ENCODE assay signal across 1 cellular context in the genomic region with DNA sequence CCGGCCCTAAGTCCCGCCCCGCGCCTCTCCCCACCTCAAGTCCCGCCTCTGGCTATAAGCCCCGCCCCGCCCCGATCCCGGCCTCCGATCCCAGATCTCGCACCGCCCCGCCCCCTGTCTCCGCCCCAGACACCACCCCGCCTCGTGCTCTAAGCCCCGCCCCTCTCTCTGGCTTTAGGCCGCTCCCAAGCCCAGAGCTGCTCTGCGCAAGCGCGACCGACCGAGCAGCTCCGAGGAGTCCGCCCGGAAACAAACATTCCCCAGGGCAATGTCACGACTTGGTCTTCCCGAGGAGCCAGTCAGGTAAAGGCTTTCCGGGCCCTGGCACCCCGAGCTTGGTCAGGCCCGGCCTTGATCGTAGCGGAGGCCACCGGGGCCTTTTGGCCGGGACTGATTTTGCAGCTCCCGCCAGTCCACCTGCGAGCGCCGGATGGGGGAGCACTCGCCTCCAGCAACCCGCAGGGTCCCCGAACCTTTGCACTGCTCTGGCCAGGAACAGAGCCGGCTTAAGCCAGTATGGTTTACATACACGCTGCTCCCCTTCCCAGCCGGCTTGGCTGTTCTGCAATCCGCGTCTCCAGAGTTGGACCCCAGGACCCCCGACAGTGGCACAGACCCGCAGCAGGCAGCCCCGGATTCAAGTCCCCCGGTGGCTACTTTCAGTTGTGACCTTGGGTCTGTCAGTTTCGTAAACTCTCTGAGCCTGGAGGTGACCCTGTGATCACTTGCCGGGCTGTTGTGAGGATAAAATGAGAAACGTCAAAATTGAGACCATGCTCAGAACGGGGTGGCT.
TF ChIP-seq lines count a peak whose summit lies in the region.

TSS of gene NUDT7 (plus strand) at position 200 of the 793 bp plus-strand sequence. CDS start at position 269, 69 bp downstream.

TF ChIP-seq in HepG2, 621 proteins besides CTCF, POLR2A, EP300 and RAD21 (continued from another document and continues in another):
- TF ChIP-seq ZNF776 (CRISPR knock-in tag; IDR thresholded peaks at IDR 0.05) (peak; percentile 58; the same call in 1 of the 2 replicates), HMG20A (CRISPR knock-in tag; IDR thresholded peaks at IDR 0.05; ENCODE audit: borderline replicate concordance) (peak; percentile 14; the same call in 1 of the 2 replicates), NAIF1 (CRISPR knock-in tag; IDR thresholded peaks at IDR 0.05; ENCODE audit: borderline replicate concordance) (0 out of 2 replicates have a peak, but pooled peaks have one; percentile 22), ESRRA (CRISPR knock-in tag; IDR thresholded peaks at IDR 0.05; ENCODE audit: low read depth) (peak; percentile 70), ZNF274 (CRISPR knock-in tag; IDR thresholded peaks at IDR 0.05) (peak; percentile 72), ZNF138 (CRISPR knock-in tag; IDR thresholded peaks at IDR 0.05; ENCODE audit: low read depth) (peak; percentile 91; the same call in 1 of the 2 replicates), GPN1 (CRISPR knock-in tag; IDR thresholded peaks at IDR 0.05; ENCODE audit: borderline replicate concordance) (no peak), RFXAP (CRISPR knock-in tag; IDR thresholded peaks at IDR 0.05; ENCODE audit: borderline replicate concordance) (no peak; the same call in 1 of the 2 replicates), ZNF18 (CRISPR knock-in tag; IDR thresholded peaks at IDR 0.05; ENCODE audit: insufficient replicate concordance) (no peak), ZNF770 (CRISPR knock-in tag; IDR thresholded peaks at IDR 0.05) (peak; percentile 65), CCDC6 (CRISPR knock-in tag; IDR thresholded peaks at IDR 0.05) (peak; percentile 39; the same call in 1 of the 2 replicates), CSRNP2 (CRISPR knock-in tag; conservative IDR thresholded peaks at IDR 0.05; ENCODE audit: low read depth) (no peak), ZNF337 (CRISPR knock-in tag; IDR thresholded peaks at IDR 0.05; ENCODE audit: borderline replicate concordance, low read depth) (0 out of 2 replicates have a peak, but pooled peaks have one; percentile 68), ZNF572 (CRISPR knock-in tag; IDR thresholded peaks at IDR 0.05) (no peak), U2AF1 (optimal IDR thresholded peaks at IDR 0.05; ENCODE audit: low read depth, low read length) (peak; percentile 87), ERF (CRISPR knock-in tag; IDR thresholded peaks at IDR 0.05) (peak; percentile 84), RBM22 (optimal IDR thresholded peaks at IDR 0.05; ENCODE audit: low read length) (no peak), ZNF264 (CRISPR knock-in tag; IDR thresholded peaks at IDR 0.05) (peak; percentile 73; the same call in 1 of the 2 replicates), ZBTB8A (CRISPR knock-in tag; IDR thresholded peaks at IDR 0.05; ENCODE audit: borderline replicate concordance, low read depth) (no peak), ZNF781 (CRISPR knock-in tag; IDR thresholded peaks at IDR 0.05; ENCODE audit: borderline replicate concordance, not compliant biosample characterization) (peak; percentile 90), ZNF567 (CRISPR knock-in tag; IDR thresholded peaks at IDR 0.05; ENCODE audit: borderline replicate concordance) (peak; percentile 88; the same call in 1 of the 2 replicates), ZNF788 (CRISPR knock-in tag; IDR thresholded peaks at IDR 0.05; ENCODE audit: borderline replicate concordance) (peak; percentile 85), ZFP41 (CRISPR knock-in tag; IDR thresholded peaks at IDR 0.05; ENCODE audit: borderline replicate concordance) (0 out of 2 replicates have a peak, but pooled peaks have one; percentile 20), RARA (CRISPR knock-in tag; IDR thresholded peaks at IDR 0.05) (no peak), NRL (CRISPR knock-in tag; IDR thresholded peaks at IDR 0.05; ENCODE audit: borderline replicate concordance) (peak; percentile 46; the same call in 1 of the 2 replicates)
- TF ChIP-seq, protein P1, sequence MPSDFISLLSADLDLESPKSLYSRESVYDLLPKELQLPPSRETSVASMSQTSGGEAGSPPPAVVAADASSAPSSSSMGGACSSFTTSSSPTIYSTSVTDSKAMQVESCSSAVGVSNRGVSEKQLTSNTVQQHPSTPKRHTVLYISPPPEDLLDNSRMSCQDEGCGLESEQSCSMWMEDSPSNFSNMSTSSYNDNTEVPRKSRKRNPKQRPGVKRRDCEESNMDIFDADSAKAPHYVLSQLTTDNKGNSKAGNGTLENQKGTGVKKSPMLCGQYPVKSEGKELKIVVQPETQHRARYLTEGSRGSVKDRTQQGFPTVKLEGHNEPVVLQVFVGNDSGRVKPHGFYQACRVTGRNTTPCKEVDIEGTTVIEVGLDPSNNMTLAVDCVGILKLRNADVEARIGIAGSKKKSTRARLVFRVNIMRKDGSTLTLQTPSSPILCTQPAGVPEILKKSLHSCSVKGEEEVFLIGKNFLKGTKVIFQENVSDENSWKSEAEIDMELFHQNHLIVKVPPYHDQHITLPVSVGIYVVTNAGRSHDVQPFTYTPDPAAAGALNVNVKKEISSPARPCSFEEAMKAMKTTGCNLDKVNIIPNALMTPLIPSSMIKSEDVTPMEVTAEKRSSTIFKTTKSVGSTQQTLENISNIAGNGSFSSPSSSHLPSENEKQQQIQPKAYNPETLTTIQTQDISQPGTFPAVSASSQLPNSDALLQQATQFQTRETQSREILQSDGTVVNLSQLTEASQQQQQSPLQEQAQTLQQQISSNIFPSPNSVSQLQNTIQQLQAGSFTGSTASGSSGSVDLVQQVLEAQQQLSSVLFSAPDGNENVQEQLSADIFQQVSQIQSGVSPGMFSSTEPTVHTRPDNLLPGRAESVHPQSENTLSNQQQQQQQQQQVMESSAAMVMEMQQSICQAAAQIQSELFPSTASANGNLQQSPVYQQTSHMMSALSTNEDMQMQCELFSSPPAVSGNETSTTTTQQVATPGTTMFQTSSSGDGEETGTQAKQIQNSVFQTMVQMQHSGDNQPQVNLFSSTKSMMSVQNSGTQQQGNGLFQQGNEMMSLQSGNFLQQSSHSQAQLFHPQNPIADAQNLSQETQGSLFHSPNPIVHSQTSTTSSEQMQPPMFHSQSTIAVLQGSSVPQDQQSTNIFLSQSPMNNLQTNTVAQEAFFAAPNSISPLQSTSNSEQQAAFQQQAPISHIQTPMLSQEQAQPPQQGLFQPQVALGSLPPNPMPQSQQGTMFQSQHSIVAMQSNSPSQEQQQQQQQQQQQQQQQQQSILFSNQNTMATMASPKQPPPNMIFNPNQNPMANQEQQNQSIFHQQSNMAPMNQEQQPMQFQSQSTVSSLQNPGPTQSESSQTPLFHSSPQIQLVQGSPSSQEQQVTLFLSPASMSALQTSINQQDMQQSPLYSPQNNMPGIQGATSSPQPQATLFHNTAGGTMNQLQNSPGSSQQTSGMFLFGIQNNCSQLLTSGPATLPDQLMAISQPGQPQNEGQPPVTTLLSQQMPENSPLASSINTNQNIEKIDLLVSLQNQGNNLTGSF (CRISPR knock-in tag; IDR thresholded peaks at IDR 0.05) = no peak; the same call in 1 of the 2 replicates
- TF ChIP-seq, protein P2, sequence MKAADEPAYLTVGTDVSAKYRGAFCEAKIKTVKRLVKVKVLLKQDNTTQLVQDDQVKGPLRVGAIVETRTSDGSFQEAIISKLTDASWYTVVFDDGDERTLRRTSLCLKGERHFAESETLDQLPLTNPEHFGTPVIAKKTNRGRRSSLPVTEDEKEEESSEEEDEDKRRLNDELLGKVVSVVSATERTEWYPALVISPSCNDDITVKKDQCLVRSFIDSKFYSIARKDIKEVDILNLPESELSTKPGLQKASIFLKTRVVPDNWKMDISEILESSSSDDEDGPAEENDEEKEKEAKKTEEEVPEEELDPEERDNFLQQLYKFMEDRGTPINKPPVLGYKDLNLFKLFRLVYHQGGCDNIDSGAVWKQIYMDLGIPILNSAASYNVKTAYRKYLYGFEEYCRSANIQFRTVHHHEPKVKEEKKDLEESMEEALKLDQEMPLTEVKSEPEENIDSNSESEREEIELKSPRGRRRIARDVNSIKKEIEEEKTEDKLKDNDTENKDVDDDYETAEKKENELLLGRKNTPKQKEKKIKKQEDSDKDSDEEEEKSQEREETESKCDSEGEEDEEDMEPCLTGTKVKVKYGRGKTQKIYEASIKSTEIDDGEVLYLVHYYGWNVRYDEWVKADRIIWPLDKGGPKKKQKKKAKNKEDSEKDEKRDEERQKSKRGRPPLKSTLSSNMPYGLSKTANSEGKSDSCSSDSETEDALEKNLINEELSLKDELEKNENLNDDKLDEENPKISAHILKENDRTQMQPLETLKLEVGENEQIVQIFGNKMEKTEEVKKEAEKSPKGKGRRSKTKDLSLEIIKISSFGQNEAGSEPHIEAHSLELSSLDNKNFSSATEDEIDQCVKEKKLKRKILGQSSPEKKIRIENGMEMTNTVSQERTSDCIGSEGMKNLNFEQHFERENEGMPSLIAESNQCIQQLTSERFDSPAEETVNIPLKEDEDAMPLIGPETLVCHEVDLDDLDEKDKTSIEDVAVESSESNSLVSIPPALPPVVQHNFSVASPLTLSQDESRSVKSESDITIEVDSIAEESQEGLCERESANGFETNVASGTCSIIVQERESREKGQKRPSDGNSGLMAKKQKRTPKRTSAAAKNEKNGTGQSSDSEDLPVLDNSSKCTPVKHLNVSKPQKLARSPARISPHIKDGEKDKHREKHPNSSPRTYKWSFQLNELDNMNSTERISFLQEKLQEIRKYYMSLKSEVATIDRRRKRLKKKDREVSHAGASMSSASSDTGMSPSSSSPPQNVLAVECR (CRISPR knock-in tag; IDR thresholded peaks at IDR 0.05; ENCODE audit: borderline replicate concordance) = peak; percentile 81
- TF ChIP-seq, protein P3, sequence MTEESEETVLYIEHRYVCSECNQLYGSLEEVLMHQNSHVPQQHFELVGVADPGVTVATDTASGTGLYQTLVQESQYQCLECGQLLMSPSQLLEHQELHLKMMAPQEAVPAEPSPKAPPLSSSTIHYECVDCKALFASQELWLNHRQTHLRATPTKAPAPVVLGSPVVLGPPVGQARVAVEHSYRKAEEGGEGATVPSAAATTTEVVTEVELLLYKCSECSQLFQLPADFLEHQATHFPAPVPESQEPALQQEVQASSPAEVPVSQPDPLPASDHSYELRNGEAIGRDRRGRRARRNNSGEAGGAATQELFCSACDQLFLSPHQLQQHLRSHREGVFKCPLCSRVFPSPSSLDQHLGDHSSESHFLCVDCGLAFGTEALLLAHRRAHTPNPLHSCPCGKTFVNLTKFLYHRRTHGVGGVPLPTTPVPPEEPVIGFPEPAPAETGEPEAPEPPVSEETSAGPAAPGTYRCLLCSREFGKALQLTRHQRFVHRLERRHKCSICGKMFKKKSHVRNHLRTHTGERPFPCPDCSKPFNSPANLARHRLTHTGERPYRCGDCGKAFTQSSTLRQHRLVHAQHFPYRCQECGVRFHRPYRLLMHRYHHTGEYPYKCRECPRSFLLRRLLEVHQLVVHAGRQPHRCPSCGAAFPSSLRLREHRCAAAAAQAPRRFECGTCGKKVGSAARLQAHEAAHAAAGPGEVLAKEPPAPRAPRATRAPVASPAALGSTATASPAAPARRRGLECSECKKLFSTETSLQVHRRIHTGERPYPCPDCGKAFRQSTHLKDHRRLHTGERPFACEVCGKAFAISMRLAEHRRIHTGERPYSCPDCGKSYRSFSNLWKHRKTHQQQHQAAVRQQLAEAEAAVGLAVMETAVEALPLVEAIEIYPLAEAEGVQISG (CRISPR knock-in tag; IDR thresholded peaks at IDR 0.05) = peak; percentile 80
- TF ChIP-seq, protein P4, sequence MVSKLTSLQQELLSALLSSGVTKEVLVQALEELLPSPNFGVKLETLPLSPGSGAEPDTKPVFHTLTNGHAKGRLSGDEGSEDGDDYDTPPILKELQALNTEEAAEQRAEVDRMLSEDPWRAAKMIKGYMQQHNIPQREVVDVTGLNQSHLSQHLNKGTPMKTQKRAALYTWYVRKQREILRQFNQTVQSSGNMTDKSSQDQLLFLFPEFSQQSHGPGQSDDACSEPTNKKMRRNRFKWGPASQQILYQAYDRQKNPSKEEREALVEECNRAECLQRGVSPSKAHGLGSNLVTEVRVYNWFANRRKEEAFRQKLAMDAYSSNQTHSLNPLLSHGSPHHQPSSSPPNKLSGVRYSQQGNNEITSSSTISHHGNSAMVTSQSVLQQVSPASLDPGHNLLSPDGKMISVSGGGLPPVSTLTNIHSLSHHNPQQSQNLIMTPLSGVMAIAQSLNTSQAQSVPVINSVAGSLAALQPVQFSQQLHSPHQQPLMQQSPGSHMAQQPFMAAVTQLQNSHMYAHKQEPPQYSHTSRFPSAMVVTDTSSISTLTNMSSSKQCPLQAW (CRISPR knock-in tag; IDR thresholded peaks at IDR 0.05) = no peak
- TF ChIP-seq, protein P5, sequence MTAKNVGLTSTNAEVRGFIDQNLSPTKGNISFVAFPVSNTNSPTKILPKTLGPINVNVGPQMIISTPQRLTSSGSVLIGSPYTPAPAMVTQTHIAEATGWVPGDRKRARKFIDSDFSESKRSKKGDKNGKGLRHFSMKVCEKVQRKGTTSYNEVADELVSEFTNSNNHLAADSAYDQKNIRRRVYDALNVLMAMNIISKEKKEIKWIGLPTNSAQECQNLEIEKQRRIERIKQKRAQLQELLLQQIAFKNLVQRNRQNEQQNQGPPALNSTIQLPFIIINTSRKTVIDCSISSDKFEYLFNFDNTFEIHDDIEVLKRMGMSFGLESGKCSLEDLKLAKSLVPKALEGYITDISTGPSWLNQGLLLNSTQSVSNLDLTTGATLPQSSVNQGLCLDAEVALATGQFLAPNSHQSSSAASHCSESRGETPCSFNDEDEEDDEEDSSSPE (CRISPR knock-in tag; IDR thresholded peaks at IDR 0.05) = peak; percentile 65
